1 cellular context compared by ENCODE assay signal in genomic region chr16:53781023-53781605, GRCh38.
TF ChIP-seq lines count a peak whose summit lies in the region.

No MANE protein-coding gene starts in this region.

TF ChIP-seq in HepG2, 621 proteins besides CTCF, POLR2A, EP300 and RAD21 (continued from another document and continues in another):
- TF ChIP-seq GMEB1 (CRISPR knock-in tag; IDR thresholded peaks at IDR 0.05; ENCODE audit: borderline replicate concordance) (no peak), ZNF180 (CRISPR knock-in tag; IDR thresholded peaks at IDR 0.05; ENCODE audit: borderline replicate concordance, low read depth) (no peak), FOSL2 (CRISPR knock-in tag; IDR thresholded peaks at IDR 0.05) (peak; percentile 95), ZNF747 (CRISPR knock-in tag; IDR thresholded peaks at IDR 0.05; ENCODE audit: borderline replicate concordance) (no peak), FOSL1 (CRISPR knock-in tag; IDR thresholded peaks at IDR 0.05; ENCODE audit: borderline replicate concordance) (peak; percentile 79), AGO1 (IDR thresholded peaks at IDR 0.05; ENCODE audit: low read depth, low read length, poor library complexity, severe bottlenecking) (no peak), POLR2AphosphoS2 (IDR thresholded peaks at IDR 0.05; ENCODE audit: low read depth, low read length) (no peak), ZNF382 (CRISPR knock-in tag; IDR thresholded peaks at IDR 0.05; ENCODE audit: borderline replicate concordance) (no peak), FOXA3 (CRISPR knock-in tag; IDR thresholded peaks at IDR 0.05) (peak; percentile 97), ZMAT3 (CRISPR knock-in tag; conservative IDR thresholded peaks at IDR 0.05) (no peak), XBP1 (CRISPR knock-in tag; IDR thresholded peaks at IDR 0.05) (no peak), YEATS4 (CRISPR knock-in tag; IDR thresholded peaks at IDR 0.05; ENCODE audit: borderline replicate concordance) (no peak), TCF7 (IDR thresholded peaks at IDR 0.05; ENCODE audit: low read depth) (peak; percentile 26; the same call in 1 of the 2 replicates), ZBTB14 (CRISPR knock-in tag; IDR thresholded peaks at IDR 0.05) (no peak), ZNF597 (CRISPR knock-in tag; IDR thresholded peaks at IDR 0.05) (no peak), CEBPG (CRISPR knock-in tag; IDR thresholded peaks at IDR 0.05) (peak; percentile 23; the same call in 1 of the 2 replicates), ZNF274 (CRISPR knock-in tag; IDR thresholded peaks at IDR 0.05) (no peak), GPN1 (CRISPR knock-in tag; IDR thresholded peaks at IDR 0.05; ENCODE audit: borderline replicate concordance) (no peak), ZNF136 (CRISPR knock-in tag; IDR thresholded peaks at IDR 0.05; ENCODE audit: low read depth) (no peak), TMF1 (CRISPR knock-in tag; IDR thresholded peaks at IDR 0.05; ENCODE audit: low read depth) (no peak), SRSF4 (IDR thresholded peaks at IDR 0.05; ENCODE audit: low read depth, low read length, poor library complexity, severe bottlenecking) (no peak), CERS6 (CRISPR knock-in tag; IDR thresholded peaks at IDR 0.05) (no peak), KDM5A (IDR thresholded peaks at IDR 0.05; ENCODE audit: borderline replicate concordance, low read length) (no peak), YEATS2 (CRISPR knock-in tag; IDR thresholded peaks at IDR 0.05; ENCODE audit: borderline replicate concordance) (peak; percentile 37; the same call in 1 of the 2 replicates), MLXIP (CRISPR knock-in tag; IDR thresholded peaks at IDR 0.05; ENCODE audit: borderline replicate concordance) (no peak), TAF15 (IDR thresholded peaks at IDR 0.05; ENCODE audit: low read depth, low read length, poor library complexity, severe bottlenecking) (no peak), ZNF644 (CRISPR knock-in tag; IDR thresholded peaks at IDR 0.05; ENCODE audit: low read depth) (peak; percentile 14; the same call in 1 of the 2 replicates), ZNF17 (CRISPR knock-in tag; IDR thresholded peaks at IDR 0.05) (no peak), SOX6 (IDR thresholded peaks at IDR 0.05) (no peak), SOX6 (CRISPR knock-in tag; IDR thresholded peaks at IDR 0.05) (no peak), KLF13 (CRISPR knock-in tag; IDR thresholded peaks at IDR 0.05) (no peak), GRHL1 (CRISPR knock-in tag; conservative IDR thresholded peaks at IDR 0.05) (no peak), ZSCAN9 (CRISPR knock-in tag; IDR thresholded peaks at IDR 0.05; ENCODE audit: borderline replicate concordance) (no peak), NR2F6 (IDR thresholded peaks at IDR 0.05) (peak; percentile 58; the same call in 1 of the 2 replicates), NR2F6 (CRISPR knock-in tag; IDR thresholded peaks at IDR 0.05) (peak; percentile 70), JUN (CRISPR knock-in tag; IDR thresholded peaks at IDR 0.05) (0 out of 2 replicates have a peak, but pooled peaks have one; percentile 15), TFAP4 (IDR thresholded peaks at IDR 0.05; ENCODE audit: borderline replicate concordance, low read depth) (no peak), PBX2 (CRISPR knock-in tag; IDR thresholded peaks at IDR 0.05) (no peak), NFE2L2 (IDR thresholded peaks at IDR 0.05; ENCODE audit: low read length) (no peak), ZNF24 (IDR thresholded peaks at IDR 0.05) (0 out of 2 replicates have a peak, but pooled peaks have one; percentile 28), STAT5B (CRISPR knock-in tag; IDR thresholded peaks at IDR 0.05) (no peak), CEBPB (IDR thresholded peaks at IDR 0.05; ENCODE audit: borderline replicate concordance, low read depth, low read length) (peak; percentile 15; the same call in 1 of the 2 replicates), ZNF674 (CRISPR knock-in tag; IDR thresholded peaks at IDR 0.05; ENCODE audit: low read depth) (no peak), ATF1 (CRISPR knock-in tag; IDR thresholded peaks at IDR 0.05) (no peak), ZNF75D (CRISPR knock-in tag; IDR thresholded peaks at IDR 0.05; ENCODE audit: borderline replicate concordance) (no peak), ZMYM2 (CRISPR knock-in tag; IDR thresholded peaks at IDR 0.05) (no peak), ETV6 (CRISPR knock-in tag; conservative IDR thresholded peaks at IDR 0.05) (no peak), ZNF256 (CRISPR knock-in tag; conservative IDR thresholded peaks at IDR 0.05) (no peak), ZNF276 (CRISPR knock-in tag; IDR thresholded peaks at IDR 0.05; ENCODE audit: low read depth) (no peak), THRA (CRISPR knock-in tag; IDR thresholded peaks at IDR 0.05; ENCODE audit: borderline replicate concordance) (no peak), HOXA5 (CRISPR knock-in tag; IDR thresholded peaks at IDR 0.05) (no peak), DNMT3B (CRISPR knock-in tag; conservative IDR thresholded peaks at IDR 0.05) (no peak), MAZ (IDR thresholded peaks at IDR 0.05; ENCODE audit: borderline replicate concordance, low read depth, low read length) (no peak), MAZ (CRISPR knock-in tag; IDR thresholded peaks at IDR 0.05; ENCODE audit: low read depth) (no peak), ZNF790 (CRISPR knock-in tag; IDR thresholded peaks at IDR 0.05; ENCODE audit: borderline replicate concordance) (no peak), ZNF451 (CRISPR knock-in tag; IDR thresholded peaks at IDR 0.05) (no peak), ZFP36L2 (CRISPR knock-in tag; IDR thresholded peaks at IDR 0.05) (no peak), ZNF766 (CRISPR knock-in tag; IDR thresholded peaks at IDR 0.05; ENCODE audit: borderline replicate concordance) (no peak), CCDC6 (CRISPR knock-in tag; IDR thresholded peaks at IDR 0.05) (no peak), ZFX (CRISPR knock-in tag; IDR thresholded peaks at IDR 0.05; ENCODE audit: low read depth) (no peak), ELF3 (CRISPR knock-in tag; IDR thresholded peaks at IDR 0.05) (no peak)
